2 cellular contexts compared by ENCODE assay signal in the genomic region with DNA sequence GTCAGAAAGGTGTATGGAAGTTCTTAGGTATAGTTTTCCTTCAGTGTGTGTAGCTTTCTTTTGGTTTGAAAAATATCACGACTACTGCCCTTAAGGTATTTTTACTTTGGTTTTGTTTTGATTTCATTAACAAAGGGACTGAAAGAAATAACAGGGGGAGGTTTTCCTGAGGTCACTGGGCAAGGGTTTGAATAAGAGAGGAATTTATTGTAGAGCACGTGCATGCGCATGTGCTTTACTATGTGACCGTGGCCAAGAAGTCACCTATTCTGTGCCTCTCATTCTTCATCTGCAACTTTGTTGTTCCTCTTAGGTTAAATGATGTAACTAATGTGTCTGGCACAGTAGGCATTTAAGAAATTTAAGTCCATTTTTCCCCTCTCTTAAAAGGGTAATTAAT.
TF ChIP-seq lines count a peak whose summit lies in the region.

No MANE protein-coding gene starts in this region.

TF ChIP-seq in endothelial cell of umbilical vein, 7 proteins besides CTCF, POLR2A, EP300 and RAD21:
- TF ChIP-seq JUN (IDR thresholded peaks at IDR 0.05; ENCODE audit: borderline replicate concordance, insufficient read depth, insufficient read length, low read depth) (no peak), GATA2 (IDR thresholded peaks at IDR 0.05; ENCODE audit: insufficient read depth, insufficient read length, low read depth, low read length) (no peak), MYC (IDR thresholded peaks at IDR 0.05; ENCODE audit: low read depth, low read length) (no peak), FOS (IDR thresholded peaks at IDR 0.05; ENCODE audit: borderline replicate concordance, insufficient read depth, low read length) (no peak), EZH2 (IDR thresholded peaks at IDR 0.05; ENCODE audit: borderline replicate concordance, low read depth, low read length, severe bottlenecking) (no peak), POLR2AphosphoS5 (IDR thresholded peaks at IDR 0.05; ENCODE audit: insufficient read depth, low read depth, low read length) (no peak)
- TF ChIP-seq, protein P1, sequence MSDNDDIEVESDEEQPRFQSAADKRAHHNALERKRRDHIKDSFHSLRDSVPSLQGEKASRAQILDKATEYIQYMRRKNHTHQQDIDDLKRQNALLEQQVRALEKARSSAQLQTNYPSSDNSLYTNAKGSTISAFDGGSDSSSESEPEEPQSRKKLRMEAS (IDR thresholded peaks at IDR 0.05; ENCODE audit: insufficient read depth, insufficient read length), result no peak

TF ChIP-seq in WTC11, 78 proteins besides CTCF, POLR2A, EP300 and RAD21:
- TF ChIP-seq RELA (CRISPR knock-in tag; IDR thresholded peaks at IDR 0.05; ENCODE audit: borderline replicate concordance) (no peak), NFYB (CRISPR knock-in tag; conservative IDR thresholded peaks at IDR 0.05; ENCODE audit: low read depth) (no peak)
- TF ChIP-seq, protein P2, sequence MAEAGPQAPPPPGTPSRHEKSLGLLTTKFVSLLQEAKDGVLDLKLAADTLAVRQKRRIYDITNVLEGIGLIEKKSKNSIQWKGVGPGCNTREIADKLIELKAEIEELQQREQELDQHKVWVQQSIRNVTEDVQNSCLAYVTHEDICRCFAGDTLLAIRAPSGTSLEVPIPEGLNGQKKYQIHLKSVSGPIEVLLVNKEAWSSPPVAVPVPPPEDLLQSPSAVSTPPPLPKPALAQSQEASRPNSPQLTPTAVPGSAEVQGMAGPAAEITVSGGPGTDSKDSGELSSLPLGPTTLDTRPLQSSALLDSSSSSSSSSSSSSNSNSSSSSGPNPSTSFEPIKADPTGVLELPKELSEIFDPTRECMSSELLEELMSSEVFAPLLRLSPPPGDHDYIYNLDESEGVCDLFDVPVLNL (CRISPR knock-in tag; IDR thresholded peaks at IDR 0.05; ENCODE audit: borderline replicate concordance, low read depth), result no peak
TF ChIP-seq in WTC11: peak in this region for 0.
